Comparison of ENCODE assay signal across 8 cellular contexts in the genomic region with DNA sequence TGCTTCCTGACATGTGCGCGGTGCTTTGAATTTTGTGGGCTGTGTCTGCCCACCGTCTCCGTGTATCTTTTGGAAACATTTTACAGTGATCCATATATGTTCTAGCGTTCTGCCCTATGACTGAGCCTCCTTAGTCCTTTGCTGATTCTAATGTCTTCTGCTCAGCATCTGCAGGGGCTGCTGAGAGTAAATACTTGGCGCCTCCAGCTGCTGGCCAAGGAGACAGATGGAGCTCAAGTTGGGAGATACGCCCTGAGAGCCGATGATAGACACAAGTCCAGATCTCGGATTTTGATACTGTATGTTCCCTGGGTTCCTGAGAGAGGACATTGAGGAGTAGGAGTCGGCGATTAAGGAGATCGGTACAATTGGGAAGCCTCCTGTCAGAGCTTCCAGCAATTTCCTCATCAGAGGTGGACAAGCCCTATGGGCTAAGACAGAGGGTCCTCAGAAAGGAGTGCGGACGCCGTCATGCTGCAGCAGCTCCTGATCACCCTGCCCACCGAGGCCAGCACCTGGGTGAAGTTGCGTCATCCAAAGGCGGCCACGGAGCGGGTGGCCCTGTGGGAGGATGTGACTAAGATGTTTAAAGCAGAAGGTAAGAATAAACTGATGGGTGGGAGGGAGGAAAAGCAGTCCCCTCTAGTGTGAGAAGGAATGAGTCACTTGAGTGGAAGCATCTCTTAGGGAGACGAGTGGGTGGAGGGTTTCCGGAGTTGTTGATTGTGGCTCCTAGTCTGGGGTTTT. TPM values are rescaled to one million over a fixed set of nuclear protein-coding genes. Genes with fewer than 3 reads are reported as not detected.
DNase-seq lines count a peak whose midpoint lies in the region; ATAC-seq and TF ChIP-seq lines count a peak whose summit lies in the region.

No MANE protein-coding gene starts in this region.

- H2AFZ ChIP-seq in smooth muscle cell (ENCODE audit: low read depth), result peak overlapping the region; percentile 68

- H3K9ac ChIP-seq in BLaER1 treated with 17β-estradiol and CSF1 and Interleukin-3, amounts not matched to agents 10 nM and 100 nM, result peak overlapping the region; percentile 78 to 92 (median 86)
- H3K9ac ChIP-seq in smooth muscle cell (ENCODE audit: low read depth), result peak overlapping the region; percentile 87

- no peaks in the 10 kb centered on the region for H3K27me3 ChIP-seq in BLaER1 treated with 17β-estradiol and CSF1 and Interleukin-3, amounts not matched to agents 10 nM and 100 nM
- H3K27me3 ChIP-seq in smooth muscle cell (ENCODE audit: low read depth), result no peaks in the 10 kb centered on the region

- DNase-seq in HPDE6-E6E7 (ENCODE audit: extremely low spot score) (peak; percentile 28), T-helper 22 cell (ENCODE audit: low read depth) (peak; percentile 71), astrocyte of the cerebellum (ENCODE audit: low read depth) (peak; percentile 13), iPS-NIHi11 (ENCODE audit: low spot score) (peak; percentile 19), smooth muscle cell (lab: John Stamatoyannopoulos, UW; ENCODE audit: unreplicated experiment) (no peak), NCI-H2196 treated with DMSO at 0.1 percent for 48 hours (lab: John Stamatoyannopoulos, UW; ENCODE audit: unreplicated experiment) (no peak)

- 7% methylated on average over 22 of the region's 22 CpGs for WGBS in smooth muscle cell (ENCODE audit: low lambda C conversion rate)

- H3K4me3 ChIP-seq in BLaER1 treated with 17β-estradiol and CSF1 and Interleukin-3, amounts not matched to agents 10 nM and 100 nM, result peak overlapping the region; percentile 63 to 78 (median 69)
- H3K4me3 ChIP-seq in astrocyte of the cerebellum (ENCODE audit: low read depth, low read length), result peak overlapping the region; percentile 73
- H3K4me3 ChIP-seq in smooth muscle cell, result peak overlapping the region; percentile 62

- H3K79me2 ChIP-seq in smooth muscle cell (ENCODE audit: low read depth), result peaks cover 7% of the 10 kb centered on the region

- no peaks in the 10 kb centered on the region for H4K20me1 ChIP-seq in BLaER1 treated with 17β-estradiol and CSF1 and Interleukin-3, amounts not matched to agents 10 nM and 100 nM
- H4K20me1 ChIP-seq in smooth muscle cell (ENCODE audit: low read depth), result no peaks in the 10 kb centered on the region

- peak overlapping the region; percentile 16 to 99 (median 90); a peak in 21 of 22 replicates for H3K27ac ChIP-seq in BLaER1 treated with 17β-estradiol and CSF1 and Interleukin-3, amounts not matched to agents 10 nM and 100 nM
- H3K27ac ChIP-seq in smooth muscle cell (ENCODE audit: low read depth), result peak overlapping the region; percentile 96

- H3K36me3 ChIP-seq in BLaER1 treated with 17β-estradiol and CSF1 and Interleukin-3, amounts not matched to agents 10 nM and 100 nM, result peaks cover 30 to 51% (median 37%) of the 10 kb centered on the region in 11 experiments
- H3K36me3 ChIP-seq in smooth muscle cell (ENCODE audit: low read depth), result peaks cover 19% of the 10 kb centered on the region

- ATAC-seq in GM19438 (IDR thresholded peaks at IDR 0.05; ENCODE audit: low read depth, unreplicated experiment), result peak; percentile 33

- H3K4me1 ChIP-seq in BLaER1 treated with 17β-estradiol and CSF1 and Interleukin-3, amounts not matched to agents 10 nM and 100 nM, result peaks cover 20 to 30% (median 25%) of the 10 kb centered on the region in 10 experiments
- peaks cover 6% of the 10 kb centered on the region for H3K4me1 ChIP-seq in smooth muscle cell (ENCODE audit: low read depth)

- in situ Hi-C loops in astrocyte of the cerebellum (cut with HindIII; ENCODE audit: low sequenced_read_pairs), result no loop called here

- no peak for TF ChIP-seq CTCF in astrocyte of the cerebellum (IDR thresholded peaks at IDR 0.05; ENCODE audit: low read depth, low read length, missing control alignments)
- TF ChIP-seq CTCF in smooth muscle cell (IDR thresholded peaks at IDR 0.05; ENCODE audit: borderline replicate concordance, insufficient read depth, poor library complexity, severe bottlenecking), result no peak

- peak overlapping the region; percentile 82 to 99 (median 93) for H3K4me2 ChIP-seq in BLaER1 treated with 17β-estradiol and CSF1 and Interleukin-3, amounts not matched to agents 10 nM and 100 nM
- peak overlapping the region; percentile 85 for H3K4me2 ChIP-seq in smooth muscle cell

- H3F3A ChIP-seq in smooth muscle cell (ENCODE audit: low read depth), result peaks cover 4% of the 10 kb centered on the region

- peaks cover 66 to 80% (median 76%) of the 10 kb centered on the region in 11 experiments for H3K9me3 ChIP-seq in BLaER1 treated with 17β-estradiol and CSF1 and Interleukin-3, amounts not matched to agents 10 nM and 100 nM (replicated peaks in 1 of 11)
- peaks cover 29% of the 10 kb centered on the region for H3K9me3 ChIP-seq in smooth muscle cell (replicated peaks; ENCODE audit: low read depth)

RNA-seq across cellular contexts. Expression of a gene that starts 0.4 kb away (rescaled TPM):
- 6.5 and 6.8 TPM in 2 replicates for total RNA-seq in smooth muscle cell
- polyA plus RNA-seq in smooth muscle cell, result 1.5 and 4.3 TPM in 2 replicates

RNA-seq across cellular contexts. Expression of a gene that starts 26.4 kb away (rescaled TPM):
- 2.1 and 2.6 TPM in 2 replicates for total RNA-seq in smooth muscle cell
- polyA plus RNA-seq in smooth muscle cell, result 0.97 and 4.3 TPM in 2 replicates

RNA-seq across cellular contexts. Expression of a gene that starts 57.9 kb away (rescaled TPM):
- 9.4 and 10.4 TPM in 2 replicates for total RNA-seq in smooth muscle cell
- polyA plus RNA-seq in smooth muscle cell, result 7.1 and 9.1 TPM in 2 replicates

Comparison
In these comparisons a context has a peak if more than half of its experiments do, and no peak if none do; other contexts are left out.
1. DNase-seq: peak in HPDE6-E6E7 (single experiment), T-helper 22 cell (single experiment), astrocyte of the cerebellum (single experiment) and iPS-NIHi11 (single experiment); none in smooth muscle cell (single experiment) and NCI-H2196 treated with DMSO at 0.1 percent for 48 hours (single experiment).
2. Peak in every context shown above with its lines, with median percentiles within 50 percentile points of each other: H3K4me3 ChIP-seq.